In genomic region chr4:10129196-10130185, GRCh38 we compare ENCODE assay signal across 29 cellular contexts. TPM values are rescaled to one million over a fixed set of nuclear protein-coding genes. Genes with fewer than 3 reads are reported as not detected.
DNase-seq lines count a peak whose midpoint lies in the region; ATAC-seq, FAIRE-seq and TF ChIP-seq lines count a peak whose summit lies in the region.
"Had no signal": no experiment of that assay in that cellular context is flagged by ENCODE, and none has a peak within 500 bp of the region (broad histone marks: within the 10 kb centered on the region; RNA-seq: fewer than 3 reads in every experiment).

No MANE protein-coding gene starts in this region.

- POLR2A ChIA-PET in CD8-positive, alpha-beta memory T cell (lab: Charles Lee) = no interaction called here

- H3K4me3 Mint-ChIP-seq in CD8-positive, alpha-beta memory T cell = no peak overlapping the region
- H3K4me3 Mint-ChIP-seq: activated naive CD8-positive, alpha-beta T cell treated with anti-CD3 and anti-CD28 coated beads, Interleukin-2, amount 10 ng/mL, durations not matched to agents 7 days and 5 days; IgD-negative memory B cell; T-helper 17 cell had no signal

- no peaks in the 10 kb centered on the region for H3K9me3 Mint-ChIP-seq in CD8-positive, alpha-beta memory T cell
- H3K9me3 Mint-ChIP-seq: activated T-helper 2 cell treated with anti-CD3 and anti-CD28 coated beads, Interferon-gamma antibody, Interleukin-2, Interleukin-4, amounts not matched to agents 10 μg/mL and 5 μg/mL and 100 μg/mL, durations not matched to agents 14 hours and 24 hours and 36 hours had no signal

- H3K4me3 ChIP-seq in MG63 = no peak overlapping the region
- H3K4me3 ChIP-seq in bronchial epithelial cell (ENCODE audit: low read depth, low read length) = no peak overlapping the region
- H3K4me3 ChIP-seq in thyroid gland (replicated peaks in 1 of 3) = no peak overlapping the region
- H3K4me3 ChIP-seq in vagina = no peak overlapping the region
- no peak overlapping the region for H3K4me3 ChIP-seq in CD8-positive, alpha-beta memory T cell (ENCODE audit: low read length)
- H3K4me3 ChIP-seq: body of pancreas, hepatocyte, lower lobe of right lung, right lobe of liver, SJCRH30, tibial nerve had no signal

- peak; percentile 77 for ATAC-seq in left lobe of liver
- ATAC-seq: body of pancreas, T-helper 17 cell had no signal

- no peaks in the 10 kb centered on the region for H3K9me3 ChIP-seq in MG63
- H3K9me3 ChIP-seq in thyroid gland = no peaks in the 10 kb centered on the region
- no peaks in the 10 kb centered on the region for H3K9me3 ChIP-seq in vagina
- H3K9me3 ChIP-seq in CD8-positive, alpha-beta memory T cell (ENCODE audit: low read length) = no peaks in the 10 kb centered on the region
- H3K9me3 ChIP-seq: body of pancreas, lower lobe of right lung, right lobe of liver, SJCRH30, tibial nerve had no signal

- TF ChIP-seq POLR2A in thyroid gland (IDR thresholded peaks at IDR 0.05) = no peak
- TF ChIP-seq POLR2A in vagina (IDR thresholded peaks at IDR 0.05) = no peak

- H3K36me3 Mint-ChIP-seq in CD8-positive, alpha-beta memory T cell = no peaks in the 10 kb centered on the region
- H3K36me3 Mint-ChIP-seq: activated naive CD8-positive, alpha-beta T cell treated with anti-CD3 and anti-CD28 coated beads, Interleukin-2, amount 10 ng/mL, durations not matched to agents 7 days and 5 days had no signal

- FAIRE-seq in bronchial epithelial cell (lab: Jason Lieb, UNC) = peak; percentile 80
- FAIRE-seq: colon, endometrium, GM12891, H54 had no signal

- no peaks in the 10 kb centered on the region for H3K27me3 ChIP-seq in MG63
- no peaks in the 10 kb centered on the region for H3K27me3 ChIP-seq in bronchial epithelial cell (ENCODE audit: control insufficient read depth, insufficient read depth, low read length)
- no peaks in the 10 kb centered on the region for H3K27me3 ChIP-seq in thyroid gland
- no peaks in the 10 kb centered on the region for H3K27me3 ChIP-seq in vagina
- H3K27me3 ChIP-seq in CD8-positive, alpha-beta memory T cell (ENCODE audit: insufficient read depth, low read length, poor library complexity, severe bottlenecking) = no peaks in the 10 kb centered on the region
- H3K27me3 ChIP-seq: body of pancreas, hepatocyte, right lobe of liver, tibial nerve had no signal

- H3K27ac ChIP-seq in thyroid gland = peak overlapping the region; percentile 3 to 58 (median 18)
- no peak overlapping the region for H3K27ac ChIP-seq in vagina
- no peak overlapping the region for H3K27ac ChIP-seq in CD8-positive, alpha-beta memory T cell (ENCODE audit: low read depth, low read length)
- H3K27ac ChIP-seq: body of pancreas, C4-2B, lower lobe of right lung, right lobe of liver, SJCRH30, VCaP had no signal

- WGBS in thyroid gland, 2 donors = 59 to 64% methylated on average over 13 of the region's 13 CpGs

- intact Hi-C loops in thyroid gland (cut with DNase I) (no loop called here), vagina (cut with DNase I) (no loop called here)

- H3K4me1 ChIP-seq in thyroid gland = peaks cover 46 to 51% of the 10 kb centered on the region in 2 donors
- no peaks in the 10 kb centered on the region for H3K4me1 ChIP-seq in vagina
- peaks cover 6% of the 10 kb centered on the region for H3K4me1 ChIP-seq in CD8-positive, alpha-beta memory T cell (ENCODE audit: insufficient read depth, low read length)
- H3K4me1 ChIP-seq: body of pancreas, right lobe of liver, SJCRH30 had no signal

- H3K27me3 Mint-ChIP-seq in CD8-positive, alpha-beta memory T cell = peaks cover 13 to 23% of the 10 kb centered on the region in 2 donors
- H3K27me3 Mint-ChIP-seq: activated naive CD8-positive, alpha-beta T cell treated with anti-CD3 and anti-CD28 coated beads, Interleukin-2, amount 10 ng/mL, durations not matched to agents 7 days and 5 days had no signal

- TF ChIP-seq CTCF in bronchial epithelial cell (IDR thresholded peaks at IDR 0.05; ENCODE audit: insufficient read depth, low read length, severe bottlenecking) (no peak), thyroid gland (IDR thresholded peaks at IDR 0.05) (no peak), vagina (IDR thresholded peaks at IDR 0.05) (no peak)

- H3K27ac Mint-ChIP-seq in CD8-positive, alpha-beta memory T cell = no peak overlapping the region
- H3K27ac Mint-ChIP-seq: activated naive CD8-positive, alpha-beta T cell treated with anti-CD3 and anti-CD28 coated beads, Interleukin-2, amount 10 ng/mL, durations not matched to agents 7 days and 5 days; activated T-helper 2 cell treated with anti-CD3 and anti-CD28 coated beads, Interferon-gamma antibody, Interleukin-2, Interleukin-4, amounts not matched to agents 10 μg/mL and 5 μg/mL and 100 μg/mL, durations not matched to agents 14 hours and 24 hours and 36 hours; T-helper 17 cell had no signal

- H3K36me3 ChIP-seq in MG63 (no peaks in the 10 kb centered on the region), bronchial epithelial cell (ENCODE audit: control insufficient read depth, insufficient read depth, low read length) (no peaks in the 10 kb centered on the region), thyroid gland (no peaks in the 10 kb centered on the region), vagina (no peaks in the 10 kb centered on the region)
- no peaks in the 10 kb centered on the region for H3K36me3 ChIP-seq in CD8-positive, alpha-beta memory T cell (ENCODE audit: insufficient read depth, low read length)
- H3K36me3 ChIP-seq: lower lobe of right lung, right lobe of liver, SJCRH30, tibial nerve had no signal

- H3K4me1 Mint-ChIP-seq in CD8-positive, alpha-beta memory T cell = no peaks in the 10 kb centered on the region
- H3K4me1 Mint-ChIP-seq: T-helper 17 cell had no signal

- DNase-seq in MG63 (peak; percentile 47), bronchial epithelial cell (ENCODE audit: low read depth) (no peak), left lobe of liver (ENCODE audit: low spot score) (no peak), thyroid gland (peak; percentile 66), H4 (ENCODE audit: low spot score) (no peak), vagina (ENCODE audit: extremely low spot score in 2 of 2) (no peak)
- DNase-seq in CD8-positive, alpha-beta memory T cell = no peak
- DNase-seq: activated CD4-positive, alpha-beta T cell treated with anti-CD3 and anti-CD28 coated beads, Interleukin-2, amount 50 U/mL, for 1 hour; activated CD8-positive, alpha-beta memory T cell treated with anti-CD3 and anti-CD28 coated beads, Interleukin-2, amount 50 U/mL, for 4 hours; activated naive CD8-positive, alpha-beta T cell treated with anti-CD3 and anti-CD28 coated beads, Interleukin-2, amount 10 ng/mL, durations not matched to agents 7 days and 5 days; body of pancreas; lower lobe of right lung; NCI-H226; NCI-H82; nucleus accumbens; right lobe of liver; SJCRH30; stimulated activated naive CD4-positive, alpha-beta T cell treated with Interleukin-2 at 50 U/mL for 16 hours; T-helper 17 cell had no signal

- CTCF ChIA-PET in CD8-positive, alpha-beta memory T cell (lab: Charles Lee) = no interaction called here

RNA-seq across cellular contexts. Expression of gene WDR1, which starts 12.9 kb away (rescaled TPM):
- total RNA-seq in MG63 (2014; rRNA removed; shearing (Covaris generic); ENCODE audit: low replicate concordance) = 181 and 237 TPM in 2 replicates
- 290 and 315 TPM in 2 replicates for total RNA-seq in bronchial epithelial cell
- total RNA-seq in left lobe of liver = 69.5 TPM
- 100 to 1,000 TPM; 122 to 238 (median 213) TPM for total RNA-seq in thyroid gland
- total RNA-seq in H4 (2014; rRNA removed; shearing (Covaris generic)) = 189 and 209 TPM in 2 replicates
- total RNA-seq in vagina = 159 TPM
- total RNA-seq in CD8-positive, alpha-beta memory T cell = 100 to 1,000 TPM; 409 TPM
- polyA plus RNA-seq in CD8-positive, alpha-beta memory T cell = 377 TPM

Comparison
In these comparisons a context has a peak if more than half of its experiments do, and no peak if none do; other contexts are left out.
1. DNase-seq: peak in MG63 (single experiment) and thyroid gland (2 of 2); none in bronchial epithelial cell (single experiment), left lobe of liver (single experiment), H4 (single experiment), vagina (0 of 2) and CD8-positive, alpha-beta memory T cell (0 of 5).
2. H3K27ac ChIP-seq: peak in thyroid gland (3 of 3); none in vagina (single experiment) and CD8-positive, alpha-beta memory T cell (single experiment).